8 cellular contexts compared by ENCODE assay signal in genomic region chr3:13451301-13451673, GRCh38. TPM values are rescaled to one million over a fixed set of nuclear protein-coding genes. Genes with fewer than 3 reads are reported as not detected.
DNase-seq lines count a peak whose midpoint lies in the region; ATAC-seq and TF ChIP-seq lines count a peak whose summit lies in the region.

No MANE protein-coding gene starts in this region.

- TF ChIP-seq CTCF in SK-N-SH (IDR thresholded peaks at IDR 0.05), result no peak
- no peak for TF ChIP-seq CTCF in cardiac fibroblast (IDR thresholded peaks at IDR 0.05; ENCODE audit: low read depth, low read length)

- POLR2A ChIA-PET in SK-N-SH (lab: Yijun Ruan, JAX), result interaction anchor here (0.5 to 1.4 kb wide), 4 partner anchors 29 to 472 kb away, joined by 3 to 7 read pairs (median 4); partner anchors contain the start of genes HDAC11 and NUP210

- TF ChIP-seq RAD21 in SK-N-SH (IDR thresholded peaks at IDR 0.05; ENCODE audit: low read length), result no peak

- peak overlapping the region; percentile 50 to 66 for H3K4me3 ChIP-seq in SK-N-SH (ENCODE audit: low read depth in 2 of 2, low read length in 1 of 2)
- H3K4me3 ChIP-seq in cardiac fibroblast (replicated peaks in 1 of 2; ENCODE audit: low read depth in 2 of 2, low read length in 2 of 2), result peak overlapping the region; percentile 45 to 63

- TF ChIP-seq EP300 in SK-N-SH (IDR thresholded peaks at IDR 0.05; ENCODE audit: borderline replicate concordance in 1 of 2, low read depth in 1 of 2, low read length in 1 of 2), result no peak

- WGBS in SK-N-SH (ENCODE audit: low lambda C conversion rate), result 6% methylated on average over 7 of the region's 7 CpGs

- DNase-seq in Daoy (ENCODE audit: low read depth) (peak; percentile 44), SK-N-SH (no peak), cardiac fibroblast (ENCODE audit: low read depth in 2 of 2) (no peak), memory B cell (ENCODE audit: low spot score in 2 of 2) (peak in 1 of 2 donors; percentile 34), substantia nigra (lab: John Stamatoyannopoulos, UW) (peak in 2 of 49 donors; percentile 29 to 35)
- DNase-seq in NK-92 treated with Interleukin-12 subunit alpha and Interleukin-12 subunit beta, amount 100 ng/mL, for 24 hours (lab: John Stamatoyannopoulos, UW), result no peak

- no peaks in the 10 kb centered on the region for H3K27me3 ChIP-seq in SK-N-SH (ENCODE audit: insufficient read depth)

- no peaks in the 10 kb centered on the region for H3K27me3 Mint-ChIP-seq in memory B cell

- H3K4me3 Mint-ChIP-seq in memory B cell, result peak overlapping the region; percentile 90

- H3K9me3 Mint-ChIP-seq in memory B cell, result no peaks in the 10 kb centered on the region

- no peaks in the 10 kb centered on the region for H3F3A ChIP-seq in SK-N-SH (replicated peaks; ENCODE audit: insufficient read depth)

- H3K4me2 ChIP-seq in SK-N-SH, result peak overlapping the region; percentile 85

- H3K27ac ChIP-seq in SK-N-SH (ENCODE audit: low read depth in 2 of 2, low read length in 1 of 2) (peak overlapping the region; percentile 53 to 64), substantia nigra (ENCODE audit: low read depth, low read length, poor library complexity, severe bottlenecking) (peak overlapping the region; percentile 98)

- H3K9ac ChIP-seq in SK-N-SH, result peak overlapping the region; percentile 64

- H3K9me3 ChIP-seq in SK-N-SH, result no peaks in the 10 kb centered on the region

- peak; percentile 0 for ATAC-seq in HG02610 (IDR thresholded peaks at IDR 0.05; ENCODE audit: unreplicated experiment)
- ATAC-seq in memory B cell (ENCODE audit: low read depth), result no peak
- no peak for ATAC-seq in GM19463 (IDR thresholded peaks at IDR 0.05; ENCODE audit: unreplicated experiment)

- no peaks in the 10 kb centered on the region for H3K36me3 Mint-ChIP-seq in memory B cell

- H2AFZ ChIP-seq in SK-N-SH (ENCODE audit: low read depth), result peak overlapping the region; percentile 99

- no peaks in the 10 kb centered on the region; a peak in 1 of 4 replicates for H3K4me1 ChIP-seq in SK-N-SH (ENCODE audit: control insufficient read depth in 1 of 2, insufficient read depth in 2 of 2, low read depth in 1 of 2, low read length in 1 of 2)

- H3K4me1 Mint-ChIP-seq in memory B cell, result peaks cover 3% of the 10 kb centered on the region

- no peaks in the 10 kb centered on the region for H4K20me1 ChIP-seq in SK-N-SH (ENCODE audit: insufficient read depth)

- H3K9me2 ChIP-seq in SK-N-SH, result no peaks in the 10 kb centered on the region

- no peaks in the 10 kb centered on the region for H3K36me3 ChIP-seq in SK-N-SH (replicated peaks in 1 of 2; ENCODE audit: control insufficient read depth in 1 of 2, insufficient read depth in 2 of 2, low read length in 1 of 2)

- CTCF ChIA-PET in SK-N-SH (lab: Yijun Ruan, JAX), result interaction anchor here (1.0 to 3.1 kb wide), 19 partner anchors 11 to 446 kb away, joined by 3 to 54 read pairs (median 6); partner anchors contain the start of gene HDAC11

- H3K79me2 ChIP-seq in SK-N-SH (ENCODE audit: insufficient read depth), result no peaks in the 10 kb centered on the region

- peak overlapping the region; percentile 51 for H3K27ac Mint-ChIP-seq in memory B cell

TF ChIP-seq in SK-N-SH, 30 proteins besides CTCF, POLR2A, EP300 and RAD21:
- TF ChIP-seq TCF12 (IDR thresholded peaks at IDR 0.05), result no peak
- 0 out of 2 replicates have a peak, but pooled peaks have one; percentile 26 for TF ChIP-seq GATA2 (CRISPR knock-in tag; IDR thresholded peaks at IDR 0.05)

RNA-seq across cellular contexts. Expression of gene HDAC11, which starts 28.8 kb away (rescaled TPM):
- total RNA-seq in Daoy (2014; rRNA removed; shearing (Covaris generic)), result 1.9 and 7.1 TPM in 2 replicates
- polyA plus RNA-seq in SK-N-SH (2012; rRNA removed), result 13.9 and 17.5 TPM in 2 replicates
- polyA plus RNA-seq in SK-N-SH (2012; cell fraction: cytosol; rRNA removed), result 7.3 and 11.6 TPM in 2 replicates
- 12.8 and 15.7 TPM in 2 replicates for polyA plus RNA-seq in SK-N-SH (2012; cell fraction: nucleus; rRNA removed)

RNA-seq across cellular contexts. Expression of gene NUP210, which starts 31.2 kb away (rescaled TPM):
- 8.9 and 9.2 TPM in 2 replicates for total RNA-seq in Daoy (2014; rRNA removed; shearing (Covaris generic))
- 1.8 TPM in 2 replicates for polyA plus RNA-seq in SK-N-SH (2012; rRNA removed)
- 0.81 and 1.8 TPM in 2 replicates for polyA plus RNA-seq in SK-N-SH (2012; cell fraction: cytosol; rRNA removed)
- 1.8 and 2.1 TPM in 2 replicates for polyA plus RNA-seq in SK-N-SH (2012; cell fraction: nucleus; rRNA removed)
